Comparison of ENCODE assay signal across 19 cellular contexts in the genomic region with DNA sequence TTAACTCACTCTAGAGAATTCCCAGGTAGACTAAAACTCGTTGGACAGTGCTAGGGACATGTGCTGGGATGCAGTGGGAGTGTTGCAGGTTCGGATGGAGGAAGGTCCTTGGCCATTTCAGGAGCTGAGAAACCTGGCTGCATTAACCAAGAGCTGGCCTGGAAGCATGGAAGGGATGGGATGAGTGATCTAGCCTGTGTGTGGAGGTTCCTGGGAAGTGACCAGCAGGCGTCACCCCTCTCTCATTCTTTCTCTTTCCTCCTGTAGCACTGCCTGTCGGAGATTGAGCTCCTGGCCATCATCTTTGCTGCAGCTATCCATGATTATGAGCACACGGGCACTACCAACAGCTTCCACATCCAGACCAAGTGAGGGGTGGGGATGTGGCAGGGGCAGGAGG. TPM values are rescaled to one million over a fixed set of nuclear protein-coding genes. Genes with fewer than 3 reads are reported as not detected.
"Had no signal": no experiment of that assay in that cellular context is flagged by ENCODE, and none has a peak within 500 bp of the region (broad histone marks: within the 10 kb centered on the region; RNA-seq: fewer than 3 reads in every experiment).

No MANE protein-coding gene starts in this region.

- ATAC-seq: activated CD4-positive, CD25-positive, alpha-beta regulatory T cell treated with anti-CD3 and anti-CD28 coated beads, Interleukin-2, amount 50 U/mL, for 24 hours; body of pancreas; pancreas; stimulated activated memory B cell treated with anti-CD40 and anti-IgM and Interleukin-4, amounts not matched to agents 10 μg/mL and 1 μg/mL and 100 μg/mL, for 72 hours had no signal

- H3K27ac ChIP-seq: body of pancreas, epithelial cell of prostate, pancreas, thyroid gland had no signal

- H3K27me3 Mint-ChIP-seq: activated naive CD8-positive, alpha-beta T cell treated with anti-CD3 and anti-CD28 coated beads for 36 hours; stimulated activated memory B cell treated with anti-CD40 and anti-IgM and Interleukin-4, amounts not matched to agents 10 μg/mL and 1 μg/mL and 100 μg/mL, for 72 hours had no signal

- DNase-seq: activated CD4-positive, alpha-beta T cell treated with anti-CD3 and anti-CD28 coated beads, Interleukin-2, amount 50 U/mL, for 1 hour; activated CD8-positive, alpha-beta memory T cell treated with anti-CD3 and anti-CD28 coated beads for 24 hours; activated gamma-delta T cell treated with Interleukin-2 at 50 U/mL for 16 hours; activated naive CD8-positive, alpha-beta T cell treated with anti-CD3 and anti-CD28 coated beads for 36 hours; amygdala; body of pancreas; central memory CD4-positive, alpha-beta T cell; cortex of kidney; effector CD8-positive, alpha-beta T cell; head of caudate nucleus; islet precursor cell; pancreas; retina; thyroid gland had no signal

- H3K36me3 Mint-ChIP-seq: activated naive CD8-positive, alpha-beta T cell treated with anti-CD3 and anti-CD28 coated beads for 36 hours had no signal

- H3K4me3 ChIP-seq: body of pancreas, lung, pancreas, thyroid gland had no signal

- H3K9me3 Mint-ChIP-seq: activated naive CD8-positive, alpha-beta T cell treated with anti-CD3 and anti-CD28 coated beads for 36 hours; neural crest cell; stimulated activated memory B cell treated with anti-CD40 and anti-IgM and Interleukin-4, amounts not matched to agents 10 μg/mL and 1 μg/mL and 100 μg/mL, for 72 hours had no signal

- H3K9me3 ChIP-seq: body of pancreas, pancreas, thyroid gland had no signal

- H3K4me3 Mint-ChIP-seq: activated naive CD8-positive, alpha-beta T cell treated with anti-CD3 and anti-CD28 coated beads for 36 hours; neural crest cell; stimulated activated memory B cell treated with anti-CD40 and anti-IgM and Interleukin-4, amounts not matched to agents 10 μg/mL and 1 μg/mL and 100 μg/mL, for 72 hours had no signal

- H3K4me1 ChIP-seq: body of pancreas, pancreas, thyroid gland had no signal

- H3K27ac Mint-ChIP-seq: activated naive CD8-positive, alpha-beta T cell treated with anti-CD3 and anti-CD28 coated beads for 36 hours; stimulated activated memory B cell treated with anti-CD40 and anti-IgM and Interleukin-4, amounts not matched to agents 10 μg/mL and 1 μg/mL and 100 μg/mL, for 72 hours had no signal

- H3K36me3 ChIP-seq: pancreas, thyroid gland had no signal

- H3K4me1 Mint-ChIP-seq: activated naive CD8-positive, alpha-beta T cell treated with anti-CD3 and anti-CD28 coated beads for 36 hours; stimulated activated memory B cell treated with anti-CD40 and anti-IgM and Interleukin-4, amounts not matched to agents 10 μg/mL and 1 μg/mL and 100 μg/mL, for 72 hours had no signal

- H3K27me3 ChIP-seq: body of pancreas, pancreas, thyroid gland had no signal

RNA-seq across cellular contexts. Expression of a gene that starts 15.6 kb away (rescaled TPM):
- total RNA-seq: activated naive CD8-positive, alpha-beta T cell treated with anti-CD3 and anti-CD28 coated beads for 36 hours had no signal
